9 cellular contexts compared by ENCODE assay signal in genomic region chr4:8473198-8473919, GRCh38. TPM values are rescaled to one million over a fixed set of nuclear protein-coding genes. Genes with fewer than 3 reads are reported as not detected.
DNase-seq lines count a peak whose midpoint lies in the region; ATAC-seq and TF ChIP-seq lines count a peak whose summit lies in the region.
"Had no signal": no experiment of that assay in that cellular context is flagged by ENCODE, and none has a peak within 500 bp of the region (broad histone marks: within the 10 kb centered on the region; RNA-seq: fewer than 3 reads in every experiment).

No MANE protein-coding gene starts in this region.

- WGBS in thymus = 97% methylated on average over 23 of the region's 23 CpGs

- H3K9me3 ChIP-seq in NT2/D1 (ENCODE audit: insufficient read depth, low read length) (no peaks in the 10 kb centered on the region), mucosa of stomach (ENCODE audit: control insufficient read depth, low read length) (no peaks in the 10 kb centered on the region), thymus (ENCODE audit: control insufficient read depth) (no peaks in the 10 kb centered on the region)

- H3K36me3 ChIP-seq in NT2/D1 (ENCODE audit: insufficient read depth, insufficient read length, low read length) = peaks cover 84% of the 10 kb centered on the region
- H3K36me3 ChIP-seq in mucosa of stomach (ENCODE audit: control insufficient read depth, insufficient read depth, low read length) = peaks cover 4% of the 10 kb centered on the region
- H3K36me3 ChIP-seq in thymus (ENCODE audit: control insufficient read depth, insufficient read depth) = peaks cover 42% of the 10 kb centered on the region

- ATAC-seq in HG02610 (IDR thresholded peaks at IDR 0.05; ENCODE audit: unreplicated experiment) = no peak
- no peak for ATAC-seq in GM21529 (IDR thresholded peaks at IDR 0.05; ENCODE audit: unreplicated experiment)

- no peak for TF ChIP-seq CTCF in coronary artery (IDR thresholded peaks at IDR 0.05)

- H3K27me3 ChIP-seq in NT2/D1 (ENCODE audit: insufficient read depth, insufficient read length) = no peaks in the 10 kb centered on the region
- H3K27me3 ChIP-seq in mucosa of stomach (ENCODE audit: control insufficient read depth, insufficient read depth, low read length) = no peaks in the 10 kb centered on the region
- no peaks in the 10 kb centered on the region for H3K27me3 ChIP-seq in thymus (ENCODE audit: control insufficient read depth, insufficient read depth)

- H3K27ac ChIP-seq in coronary artery = peak overlapping the region; percentile 55 to 89
- H3K27ac ChIP-seq in thymus (ENCODE audit: low read depth) = peak overlapping the region; percentile 53

- DNase-seq in NT2/D1 (ENCODE audit: low read depth, low spot score) (no peak), coronary artery (ENCODE audit: low spot score) (no peak), COLO668 (lab: John Stamatoyannopoulos, UW; ENCODE audit: unreplicated experiment) (no peak), NOMO-1 treated with DMSO at 0.1 percent for 48 hours (lab: John Stamatoyannopoulos, UW; ENCODE audit: unreplicated experiment) (no peak)
- DNase-seq: NK-92 treated with Interleukin-12 subunit alpha and Interleukin-12 subunit beta, amount 100 ng/mL, for 24 hours had no signal

- H3K9ac ChIP-seq in NT2/D1 (ENCODE audit: insufficient read length, low read depth) = peak overlapping the region; percentile 25
- peak overlapping the region; percentile 20 for H3K9ac ChIP-seq in mucosa of stomach (ENCODE audit: low read length)

- H3K4me1 ChIP-seq in NT2/D1 (ENCODE audit: insufficient read depth, insufficient read length) = peaks cover 24% of the 10 kb centered on the region
- peaks cover 8% of the 10 kb centered on the region for H3K4me1 ChIP-seq in mucosa of stomach (ENCODE audit: control insufficient read depth, insufficient read depth, low read length)
- no peaks in the 10 kb centered on the region for H3K4me1 ChIP-seq in thymus (ENCODE audit: control insufficient read depth, insufficient read depth, low read length)

- no peak overlapping the region for H3K4me3 ChIP-seq in NT2/D1 (ENCODE audit: insufficient read length, low read depth)
- H3K4me3 ChIP-seq in coronary artery = peak overlapping the region; percentile 19
- H3K4me3 ChIP-seq in mucosa of stomach (ENCODE audit: low read length) = no peak overlapping the region
- no peak overlapping the region for H3K4me3 ChIP-seq in thymus (ENCODE audit: low read length)

RNA-seq across cellular contexts. Expression of gene TRMT44, which starts 32.8 kb away (rescaled TPM):
- polyA plus RNA-seq in thymus = 8.4 TPM

RNA-seq across cellular contexts. Expression of gene ACOX3, which starts 32.8 kb away (rescaled TPM):
- 18.1 TPM for polyA plus RNA-seq in thymus
